ENCODE assay signal across 8 cellular contexts in genomic region chr6:32971245-32971580, GRCh38. TPM values are rescaled to one million over a fixed set of nuclear protein-coding genes. Genes with fewer than 3 reads are reported as not detected.
DNase-seq lines count a peak whose midpoint lies in the region; ATAC-seq and TF ChIP-seq lines count a peak whose summit lies in the region.

No MANE protein-coding gene starts in this region.

- no peaks in the 10 kb centered on the region for H3K9me3 Mint-ChIP-seq in WTC11
- H3K9me3 Mint-ChIP-seq in glutamatergic neuron (ENCODE audit: unreplicated experiment): peaks cover 36% of the 10 kb centered on the region

- H3K4me3 Mint-ChIP-seq in WTC11 (peak overlapping the region; percentile 98), glutamatergic neuron (ENCODE audit: unreplicated experiment) (peak overlapping the region; percentile 99)

- no peaks in the 10 kb centered on the region for H3K27me3 ChIP-seq in H7 (ENCODE audit: control insufficient read depth, insufficient read depth, low read length)

- H3K27me3 Mint-ChIP-seq in WTC11 (ENCODE audit: low read depth): peaks cover 4% of the 10 kb centered on the region; the same call in 1 of the 2 replicates
- peaks cover 32% of the 10 kb centered on the region for H3K27me3 Mint-ChIP-seq in glutamatergic neuron (ENCODE audit: unreplicated experiment)

- ATAC-seq in WTC11 (no peak), GM18519 (IDR thresholded peaks at IDR 0.05; ENCODE audit: low FRiP score, unreplicated experiment) (no peak)

- peak overlapping the region; percentile 97 to 100 (median 100) for H3K27ac ChIP-seq in skin epidermis

- CTCF ChIA-PET in WTC11 (lab: Charles Lee): interaction anchor here (0.8 to 11.8 kb wide), 20 partner anchors 10 to 697 kb away, joined by 3 to 205 read pairs (median 4); partner anchors contain the start of genes B3GALT4, HLA-DMA, PSMB9 and TAP1

- peaks cover 30% of the 10 kb centered on the region for H3K4me1 Mint-ChIP-seq in WTC11
- peaks cover 21% of the 10 kb centered on the region for H3K4me1 Mint-ChIP-seq in glutamatergic neuron (ENCODE audit: low read depth, unreplicated experiment)

- H3K36me3 ChIP-seq in H7 (replicated peaks; ENCODE audit: control insufficient read depth, insufficient read depth, low read length): peaks cover 35% of the 10 kb centered on the region

- no peak for DNase-seq in H7
- DNase-seq in WTC11 (ENCODE audit: low spot score): no peak
- no peak for DNase-seq in glutamatergic neuron
- no peak for DNase-seq in NCI-H2196 (lab: John Stamatoyannopoulos, UW; ENCODE audit: unreplicated experiment)
- DNase-seq in SIG-M5 (lab: John Stamatoyannopoulos, UW): no peak
- no peak for DNase-seq in NCI-H187 treated with DMSO at 0.1 percent for 48 hours (lab: John Stamatoyannopoulos, UW)

- H3K27ac Mint-ChIP-seq in WTC11 (peak overlapping the region; percentile 100), glutamatergic neuron (ENCODE audit: unreplicated experiment) (peak overlapping the region; percentile 100)

- H3K4me3 ChIP-seq in H7 (ENCODE audit: insufficient read depth, low read depth, low read length) (peak overlapping the region; percentile 97), skin epidermis (peak overlapping the region; percentile 47 to 98 (median 90))

- TF ChIP-seq CTCF in WTC11 (IDR thresholded peaks at IDR 0.05) (no peak), glutamatergic neuron (IDR thresholded peaks at IDR 0.05; ENCODE audit: partially characterized antibody, unreplicated experiment) (no peak)

- peaks cover 61% of the 10 kb centered on the region for H3K36me3 Mint-ChIP-seq in WTC11
- peaks cover 5% of the 10 kb centered on the region for H3K36me3 Mint-ChIP-seq in glutamatergic neuron (ENCODE audit: unreplicated experiment)

- POLR2A ChIA-PET in WTC11 (lab: Charles Lee): interaction anchor here (0.6 to 7.0 kb wide), 34 partner anchors 11 to 1979 kb away, joined by 3 to 146 read pairs (median 4); partner anchors contain the start of genes B3GALT4, CUTA, HLA-DMA and HLA-DMB

TF ChIP-seq in WTC11, 78 proteins besides CTCF, POLR2A, EP300 and RAD21 (continues in another document):
- TF ChIP-seq SMAD3 (CRISPR knock-in tag; IDR thresholded peaks at IDR 0.05; ENCODE audit: borderline replicate concordance): no peak
- no peak for TF ChIP-seq ELF4 (CRISPR knock-in tag; IDR thresholded peaks at IDR 0.05; ENCODE audit: low read depth)
- TF ChIP-seq, protein P1, sequence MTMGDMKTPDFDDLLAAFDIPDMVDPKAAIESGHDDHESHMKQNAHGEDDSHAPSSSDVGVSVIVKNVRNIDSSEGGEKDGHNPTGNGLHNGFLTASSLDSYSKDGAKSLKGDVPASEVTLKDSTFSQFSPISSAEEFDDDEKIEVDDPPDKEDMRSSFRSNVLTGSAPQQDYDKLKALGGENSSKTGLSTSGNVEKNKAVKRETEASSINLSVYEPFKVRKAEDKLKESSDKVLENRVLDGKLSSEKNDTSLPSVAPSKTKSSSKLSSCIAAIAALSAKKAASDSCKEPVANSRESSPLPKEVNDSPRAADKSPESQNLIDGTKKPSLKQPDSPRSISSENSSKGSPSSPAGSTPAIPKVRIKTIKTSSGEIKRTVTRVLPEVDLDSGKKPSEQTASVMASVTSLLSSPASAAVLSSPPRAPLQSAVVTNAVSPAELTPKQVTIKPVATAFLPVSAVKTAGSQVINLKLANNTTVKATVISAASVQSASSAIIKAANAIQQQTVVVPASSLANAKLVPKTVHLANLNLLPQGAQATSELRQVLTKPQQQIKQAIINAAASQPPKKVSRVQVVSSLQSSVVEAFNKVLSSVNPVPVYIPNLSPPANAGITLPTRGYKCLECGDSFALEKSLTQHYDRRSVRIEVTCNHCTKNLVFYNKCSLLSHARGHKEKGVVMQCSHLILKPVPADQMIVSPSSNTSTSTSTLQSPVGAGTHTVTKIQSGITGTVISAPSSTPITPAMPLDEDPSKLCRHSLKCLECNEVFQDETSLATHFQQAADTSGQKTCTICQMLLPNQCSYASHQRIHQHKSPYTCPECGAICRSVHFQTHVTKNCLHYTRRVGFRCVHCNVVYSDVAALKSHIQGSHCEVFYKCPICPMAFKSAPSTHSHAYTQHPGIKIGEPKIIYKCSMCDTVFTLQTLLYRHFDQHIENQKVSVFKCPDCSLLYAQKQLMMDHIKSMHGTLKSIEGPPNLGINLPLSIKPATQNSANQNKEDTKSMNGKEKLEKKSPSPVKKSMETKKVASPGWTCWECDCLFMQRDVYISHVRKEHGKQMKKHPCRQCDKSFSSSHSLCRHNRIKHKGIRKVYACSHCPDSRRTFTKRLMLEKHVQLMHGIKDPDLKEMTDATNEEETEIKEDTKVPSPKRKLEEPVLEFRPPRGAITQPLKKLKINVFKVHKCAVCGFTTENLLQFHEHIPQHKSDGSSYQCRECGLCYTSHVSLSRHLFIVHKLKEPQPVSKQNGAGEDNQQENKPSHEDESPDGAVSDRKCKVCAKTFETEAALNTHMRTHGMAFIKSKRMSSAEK (CRISPR knock-in tag; IDR thresholded peaks at IDR 0.05; ENCODE audit: borderline replicate concordance): peak; percentile 14; the same call in 1 of the 2 replicates
- TF ChIP-seq, protein P2, sequence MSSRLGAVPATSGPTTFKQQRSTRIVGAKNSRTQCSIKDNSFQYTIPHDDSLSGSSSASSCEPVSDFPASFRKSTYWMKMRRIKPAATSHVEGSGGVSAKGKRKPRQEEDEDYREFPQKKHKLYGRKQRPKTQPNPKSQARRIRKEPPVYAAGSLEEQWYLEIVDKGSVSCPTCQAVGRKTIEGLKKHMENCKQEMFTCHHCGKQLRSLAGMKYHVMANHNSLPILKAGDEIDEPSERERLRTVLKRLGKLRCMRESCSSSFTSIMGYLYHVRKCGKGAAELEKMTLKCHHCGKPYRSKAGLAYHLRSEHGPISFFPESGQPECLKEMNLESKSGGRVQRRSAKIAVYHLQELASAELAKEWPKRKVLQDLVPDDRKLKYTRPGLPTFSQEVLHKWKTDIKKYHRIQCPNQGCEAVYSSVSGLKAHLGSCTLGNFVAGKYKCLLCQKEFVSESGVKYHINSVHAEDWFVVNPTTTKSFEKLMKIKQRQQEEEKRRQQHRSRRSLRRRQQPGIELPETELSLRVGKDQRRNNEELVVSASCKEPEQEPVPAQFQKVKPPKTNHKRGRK (CRISPR knock-in tag; IDR thresholded peaks at IDR 0.05; ENCODE audit: borderline replicate concordance): no peak
- TF ChIP-seq ZNF263 (CRISPR knock-in tag; IDR thresholded peaks at IDR 0.05; ENCODE audit: low read depth): no peak
- TF ChIP-seq EMX1 (CRISPR knock-in tag; IDR thresholded peaks at IDR 0.05): peak; percentile 19; the same call in 1 of the 2 replicates
- TF ChIP-seq, protein P3, sequence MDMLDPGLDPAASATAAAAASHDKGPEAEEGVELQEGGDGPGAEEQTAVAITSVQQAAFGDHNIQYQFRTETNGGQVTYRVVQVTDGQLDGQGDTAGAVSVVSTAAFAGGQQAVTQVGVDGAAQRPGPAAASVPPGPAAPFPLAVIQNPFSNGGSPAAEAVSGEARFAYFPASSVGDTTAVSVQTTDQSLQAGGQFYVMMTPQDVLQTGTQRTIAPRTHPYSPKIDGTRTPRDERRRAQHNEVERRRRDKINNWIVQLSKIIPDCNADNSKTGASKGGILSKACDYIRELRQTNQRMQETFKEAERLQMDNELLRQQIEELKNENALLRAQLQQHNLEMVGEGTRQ (CRISPR knock-in tag; IDR thresholded peaks at IDR 0.05): no peak
- no peak for TF ChIP-seq E2F4 (CRISPR knock-in tag; IDR thresholded peaks at IDR 0.05; ENCODE audit: borderline replicate concordance, low read depth)
- no peak for TF ChIP-seq TP53 (CRISPR knock-in tag; IDR thresholded peaks at IDR 0.05)
- TF ChIP-seq, protein P4, sequence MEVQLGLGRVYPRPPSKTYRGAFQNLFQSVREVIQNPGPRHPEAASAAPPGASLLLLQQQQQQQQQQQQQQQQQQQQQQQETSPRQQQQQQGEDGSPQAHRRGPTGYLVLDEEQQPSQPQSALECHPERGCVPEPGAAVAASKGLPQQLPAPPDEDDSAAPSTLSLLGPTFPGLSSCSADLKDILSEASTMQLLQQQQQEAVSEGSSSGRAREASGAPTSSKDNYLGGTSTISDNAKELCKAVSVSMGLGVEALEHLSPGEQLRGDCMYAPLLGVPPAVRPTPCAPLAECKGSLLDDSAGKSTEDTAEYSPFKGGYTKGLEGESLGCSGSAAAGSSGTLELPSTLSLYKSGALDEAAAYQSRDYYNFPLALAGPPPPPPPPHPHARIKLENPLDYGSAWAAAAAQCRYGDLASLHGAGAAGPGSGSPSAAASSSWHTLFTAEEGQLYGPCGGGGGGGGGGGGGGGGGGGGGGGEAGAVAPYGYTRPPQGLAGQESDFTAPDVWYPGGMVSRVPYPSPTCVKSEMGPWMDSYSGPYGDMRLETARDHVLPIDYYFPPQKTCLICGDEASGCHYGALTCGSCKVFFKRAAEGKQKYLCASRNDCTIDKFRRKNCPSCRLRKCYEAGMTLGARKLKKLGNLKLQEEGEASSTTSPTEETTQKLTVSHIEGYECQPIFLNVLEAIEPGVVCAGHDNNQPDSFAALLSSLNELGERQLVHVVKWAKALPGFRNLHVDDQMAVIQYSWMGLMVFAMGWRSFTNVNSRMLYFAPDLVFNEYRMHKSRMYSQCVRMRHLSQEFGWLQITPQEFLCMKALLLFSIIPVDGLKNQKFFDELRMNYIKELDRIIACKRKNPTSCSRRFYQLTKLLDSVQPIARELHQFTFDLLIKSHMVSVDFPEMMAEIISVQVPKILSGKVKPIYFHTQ (CRISPR knock-in tag; IDR thresholded peaks at IDR 0.05): 0 out of 2 replicates have a peak, but pooled peaks have one; percentile 18
- no peak for TF ChIP-seq JUN (CRISPR knock-in tag; IDR thresholded peaks at IDR 0.05)

RNA-seq across cellular contexts. Expression of gene BRD2, which starts 2.8 kb away (rescaled TPM):
- 121 and 182 TPM in 2 replicates for total RNA-seq in H7 (2014; rRNA removed; shearing (Covaris generic))
- 206 to 222 TPM (median 214 TPM) in 3 replicates for total RNA-seq in WTC11 (2021)
- total RNA-seq in glutamatergic neuron (ENCODE audit: unreplicated experiment): 213 TPM

RNA-seq across cellular contexts. Expression of gene HLA-DMA, which starts 18.3 kb away (rescaled TPM):
- total RNA-seq in H7 (2014; rRNA removed; shearing (Covaris generic)): 1.9 and 4.1 TPM in 2 replicates
- total RNA-seq in WTC11 (2021): 6.0 to 9.3 TPM (median 6.6 TPM) in 3 replicates
- 0.76 TPM for total RNA-seq in glutamatergic neuron (ENCODE audit: unreplicated experiment)

RNA-seq across cellular contexts. Expression of gene HLA-DMB, which starts 30.4 kb away (rescaled TPM):
- total RNA-seq in H7 (2014; rRNA removed; shearing (Covaris generic)): 0.17 and 0.55 TPM in 2 replicates
- total RNA-seq in WTC11 (2021) (1.1 to 2.7 TPM (median 2.3 TPM) in 3 replicates), glutamatergic neuron (ENCODE audit: unreplicated experiment) (not detected)

RNA-seq across cellular contexts. Expression of gene HLA-DOA, which starts 38.2 kb away (rescaled TPM):
- 2.3 and 6.1 TPM in 2 replicates for total RNA-seq in H7 (2014; rRNA removed; shearing (Covaris generic))
- total RNA-seq in WTC11 (2021): 13.6 to 24.6 TPM (median 24.4 TPM) in 3 replicates
- 0.69 TPM for total RNA-seq in glutamatergic neuron (ENCODE audit: unreplicated experiment)
